In genomic region chr1:159172599-159173291, GRCh38 we compare ENCODE assay signal across 1 cellular context.
TF ChIP-seq lines count a peak whose summit lies in the region.

No MANE protein-coding gene starts in this region.

TF ChIP-seq in SK-N-SH treated with all-trans-retinoic acid at 6 μM for 48 hours, 23 proteins besides CTCF, POLR2A, EP300 and RAD21 (continued from another document):
- TF ChIP-seq CSRNP3 (CRISPR knock-in tag; IDR thresholded peaks at IDR 0.05) (no peak), PPARA (CRISPR knock-in tag; IDR thresholded peaks at IDR 0.05; ENCODE audit: borderline replicate concordance) (no peak), ESRRG (CRISPR knock-in tag; IDR thresholded peaks at IDR 0.05) (no peak), TCF4 (CRISPR knock-in tag; IDR thresholded peaks at IDR 0.05; ENCODE audit: borderline replicate concordance) (no peak), CREB5 (CRISPR knock-in tag; IDR thresholded peaks at IDR 0.05; ENCODE audit: low read depth) (no peak)
